16 cellular contexts compared by ENCODE assay signal in the genomic region with DNA sequence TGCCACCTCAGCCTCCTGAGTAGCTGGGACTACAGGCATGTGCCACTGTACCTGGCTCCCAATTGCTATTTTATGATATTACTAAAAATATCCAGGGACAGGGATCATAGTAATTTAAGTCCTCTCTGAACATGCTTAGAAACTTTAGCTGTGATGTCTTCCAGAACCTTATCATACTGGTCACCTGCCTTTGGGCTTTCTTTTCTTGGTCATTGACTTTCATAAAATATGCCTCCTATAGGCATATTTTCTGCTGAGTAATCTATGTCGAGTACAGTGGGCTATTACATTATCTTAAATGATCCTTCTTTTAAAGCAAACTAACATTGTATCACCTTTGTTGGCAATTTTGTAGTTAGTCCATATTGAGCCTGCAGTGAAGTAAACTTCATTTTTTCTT. TPM values are rescaled to one million over a fixed set of nuclear protein-coding genes. Genes with fewer than 3 reads are reported as not detected.
A peak's percentile ranks its signal among the peaks of the same experiment; 100 is the strongest.
DNase-seq lines count a peak whose midpoint lies in the region; ATAC-seq, FAIRE-seq and TF ChIP-seq lines count a peak whose summit lies in the region.
"Had no signal": no experiment of that assay in that cellular context is flagged by ENCODE, and none has a peak within 500 bp of the region (broad histone marks: within the 10 kb centered on the region; RNA-seq: fewer than 3 reads in every experiment).

No MANE protein-coding gene starts in this region.

- POLR2A ChIA-PET in HepG2 (lab: Yijun Ruan, JAX), result no interaction called here

- H3K4me1 ChIP-seq in HepG2 (ENCODE audit: insufficient read depth, low read length) (peaks cover 23% of the 10 kb centered on the region), right lobe of liver (peaks cover 0 to 6% (median 1%) of the 10 kb centered on the region in 4 donors), psoas muscle (peaks cover 18% of the 10 kb centered on the region)

- BruUV-seq in HepG2 (replicated peaks; lab: Mats Ljungman, UMichigan), result no TSS peak

- ATAC-seq in HepG2, result no peak
- no peak for ATAC-seq in right lobe of liver
- ATAC-seq in psoas muscle, result peak in 2 of 4 donors; percentile 19 to 39
- ATAC-seq in GM19397 (IDR thresholded peaks at IDR 0.05; ENCODE audit: unreplicated experiment), result no peak
- ATAC-seq: GM23338, HCT116 had no signal

- TF ChIP-seq POLR2A in HepG2 (IDR thresholded peaks at IDR 0.05; ENCODE audit: insufficient read depth in 1 of 2, low read depth in 2 of 2, low read length in 2 of 2) (no peak), right lobe of liver (IDR thresholded peaks at IDR 0.05) (no peak), GM12892 (IDR thresholded peaks at IDR 0.05; ENCODE audit: low read depth, low read length) (no peak)

- TF ChIP-seq RAD21 in HepG2 (CRISPR knock-in tag; IDR thresholded peaks at IDR 0.05), result no peak

- 97% methylated on average over 1 of the region's 1 CpG for WGBS in HepG2 (ENCODE audit: low lambda C conversion rate)
- WGBS in right lobe of liver (ENCODE audit: insufficient coverage, low coverage, low lambda C conversion rate, missing lambda C conversion rate), result 92% methylated on average over 1 of the region's 1 CpG
- WGBS in psoas muscle, 3 donors, result 29 to 44% (median 35%) methylated on average over 1 of the region's 1 CpG

- in situ Hi-C loops in HepG2 (cut with HindIII; ENCODE audit: extremely low pct_ligation_motif_present, low pct_unique_long_range_greater_than_20kb), result no loop called here

- H4K20me1 ChIP-seq in HepG2 (ENCODE audit: insufficient read depth, low read length), result no peaks in the 10 kb centered on the region

- no peak overlapping the region for H3K4me2 ChIP-seq in HepG2 (ENCODE audit: low read depth, low read length)
- H3K4me2 ChIP-seq: GM23338 had no signal

- TF ChIP-seq CTCF in HepG2 (CRISPR knock-in tag; IDR thresholded peaks at IDR 0.05), result no peak
- no peak for TF ChIP-seq CTCF in right lobe of liver (IDR thresholded peaks at IDR 0.05)
- no peak for TF ChIP-seq CTCF in psoas muscle (IDR thresholded peaks at IDR 0.05)

- peaks cover 17% of the 10 kb centered on the region for H3K79me2 ChIP-seq in HepG2 (ENCODE audit: insufficient read depth, low read length)

- DNase-seq in HepG2 (ENCODE audit: low spot score) (no peak), right lobe of liver (no peak), OCI-M1 (lab: John Stamatoyannopoulos, UW) (peak; percentile 51), psoas muscle (no peak), GM12892 (ENCODE audit: insufficient read length) (no peak)
- DNase-seq: C1 segment of cervical spinal cord; Calu3; CD4-positive, alpha-beta memory T cell; COR-L47; DMS53; DND-41; H9 had no signal

- CTCF ChIA-PET in HepG2 (lab: Yijun Ruan, JAX; ENCODE audit: low intra/inter-chr PET ratio, low total read pairs), result no interaction called here

- H3K36me3 ChIP-seq in HepG2 (replicated peaks in 1 of 2; ENCODE audit: control insufficient read depth in 1 of 2, insufficient read depth in 2 of 2, low read length in 2 of 2), result peaks cover 2 to 22% of the 10 kb centered on the region in 2 experiments; a peak in 4 of 5 replicates
- H3K36me3 ChIP-seq in right lobe of liver, result peaks cover 0 to 2% (median 0%) of the 10 kb centered on the region in 4 donors
- H3K36me3 ChIP-seq in psoas muscle (ENCODE audit: insufficient read depth in 1 of 2, low read depth in 1 of 2), result peaks cover 0 to 16% of the 10 kb centered on the region in 2 donors

- H3K27ac ChIP-seq in HepG2 (ENCODE audit: extremely low read length, insufficient read depth, low read length), result no peak overlapping the region
- no peak overlapping the region for H3K27ac ChIP-seq in right lobe of liver
- H3K27ac ChIP-seq in psoas muscle, result peak overlapping the region; percentile 34

- no peak for FAIRE-seq in HepG2 (lab: Jason Lieb, UNC)
- FAIRE-seq in GM12892 (lab: Jason Lieb, UNC), result no peak
- FAIRE-seq: GM19239 had no signal

- no peak overlapping the region for H3K9ac ChIP-seq in HepG2 (ENCODE audit: insufficient read depth, low read depth, low read length)

- H2AFZ ChIP-seq in HepG2 (ENCODE audit: low read length), result no peak overlapping the region
- H2AFZ ChIP-seq: GM23338 had no signal

- H3K9me3 ChIP-seq in HepG2 (ENCODE audit: low read length), result no peaks in the 10 kb centered on the region
- H3K9me3 ChIP-seq in right lobe of liver, result no peaks in the 10 kb centered on the region
- H3K9me3 ChIP-seq in psoas muscle, result no peaks in the 10 kb centered on the region

- H3K4me3 ChIP-seq in HepG2 (replicated peaks in 1 of 3; ENCODE audit: insufficient read depth in 1 of 3, low read depth in 2 of 3, low read length in 3 of 3) (no peak overlapping the region), right lobe of liver (no peak overlapping the region), psoas muscle (peak overlapping the region; percentile 5)
- H3K4me3 ChIP-seq: GM23338 had no signal

- intact Hi-C loops in HepG2 (cut with micrococcal nuclease; ENCODE audit: unreplicated experiment) (no loop called here), right lobe of liver (cut with DNase I) (no loop called here), psoas muscle (cut with DNase I) (no loop called here)

- H3K27me3 ChIP-seq in HepG2 (ENCODE audit: control insufficient read depth in 1 of 2, insufficient read depth in 2 of 2, low read length in 2 of 2) (no peaks in the 10 kb centered on the region), right lobe of liver (no peaks in the 10 kb centered on the region), psoas muscle (ENCODE audit: insufficient read depth in 3 of 3, low read length in 2 of 3) (no peaks in the 10 kb centered on the region)

- TF ChIP-seq EP300 in HepG2 (IDR thresholded peaks at IDR 0.05; ENCODE audit: low read depth in 2 of 2, low read length in 2 of 2), result no peak
- TF ChIP-seq EP300 in HepG2 (CRISPR knock-in tag; IDR thresholded peaks at IDR 0.05; ENCODE audit: borderline replicate concordance), result no peak

TF ChIP-seq in HepG2, 621 proteins besides CTCF, POLR2A, EP300 and RAD21 (continues in another document):
- TF ChIP-seq JUND (CRISPR knock-in tag; IDR thresholded peaks at IDR 0.05), result no peak

RNA-seq across cellular contexts. Expression of a gene that starts 6.2 kb away (rescaled TPM):
- 93.3 and 123 TPM in 2 replicates for total RNA-seq in HepG2 (2016; rRNA removed; fragmentation: Illumina TruSeq; extraction: Trizol)
- total RNA-seq in HepG2 (2016; cell fraction: cytosol; rRNA removed; fragmentation: Illumina TruSeq; extraction: Trizol; ENCODE audit: low read depth), result 82.5 and 87.8 TPM in 2 replicates
- total RNA-seq in HepG2 (2016; cell fraction: insoluble cytoplasmic fraction; rRNA removed; fragmentation: Illumina TruSeq; extraction: Trizol), result 92.3 and 138 TPM in 2 replicates
- 68.3 and 73.9 TPM in 2 replicates for total RNA-seq in HepG2 (2016; cell fraction: membrane; rRNA removed; fragmentation: Illumina TruSeq; extraction: Trizol)
- total RNA-seq in HepG2 (2016; cell fraction: nucleus; rRNA removed; fragmentation: Illumina TruSeq; extraction: Trizol), result 37.1 and 40.3 TPM in 2 replicates
- 31.1 and 36.2 TPM in 2 replicates for polyA plus RNA-seq in HepG2 (2011; rRNA removed)
- polyA plus RNA-seq in HepG2 (2011; cell fraction: cytosol; rRNA removed), result 15.7 and 23.5 TPM in 2 replicates
- polyA plus RNA-seq in HepG2 (2011; cell fraction: nucleus; rRNA removed), result 4.5 and 6.3 TPM in 2 replicates
- polyA plus RNA-seq in HepG2 (2012), result 33.4 and 35.9 TPM in 2 replicates
- 60.9 and 71.4 TPM in 2 replicates for polyA plus RNA-seq in HepG2 (2016; cell fraction: cytosol; fragmentation: Illumina TruSeq; extraction: Trizol; ENCODE audit: low read depth)
- polyA plus RNA-seq in HepG2 (2016; cell fraction: insoluble cytoplasmic fraction; fragmentation: Illumina TruSeq; extraction: Trizol; ENCODE audit: low read depth), result 138 and 144 TPM in 2 replicates
- polyA plus RNA-seq in HepG2 (2016; cell fraction: membrane; fragmentation: Illumina TruSeq; extraction: Trizol; ENCODE audit: low read depth), result 57.9 and 64.7 TPM in 2 replicates
- polyA plus RNA-seq in HepG2 (2016; cell fraction: nucleus; fragmentation: Illumina TruSeq; extraction: Trizol; ENCODE audit: insufficient read depth, low read depth), result 53.6 and 63.6 TPM in 2 replicates
- polyA minus RNA-seq in HepG2 (2011; rRNA and poly(A)+ RNA removed; ENCODE audit: low replicate concordance), result 2.7 and 5.8 TPM in 2 replicates
- 10.5 and 16.3 TPM in 2 replicates for polyA minus RNA-seq in HepG2 (2011; cell fraction: cytosol; rRNA and poly(A)+ RNA removed)
- polyA minus RNA-seq in HepG2 (2011; cell fraction: nucleus; rRNA and poly(A)+ RNA removed), result 10.6 and 12.6 TPM in 2 replicates
- 10 to 100 TPM; 14.8 to 33.9 (median 21.9) TPM for total RNA-seq in right lobe of liver
- total RNA-seq in psoas muscle, result 10 to 100 TPM; 33.8 to 52.3 (median 40.2) TPM
- 10 to 100 TPM; 59.1 to 96.5 (median 68.0) TPM for polyA plus RNA-seq in psoas muscle
- 49.3 TPM for polyA plus RNA-seq in GM12892 (2012; ENCODE audit: missing spikeins)

RNA-seq across cellular contexts. Expression of a gene that starts 18.2 kb away (rescaled TPM):
- 97.0 and 110 TPM in 2 replicates for total RNA-seq in HepG2 (2016; rRNA removed; fragmentation: Illumina TruSeq; extraction: Trizol)
- 189 and 199 TPM in 2 replicates for total RNA-seq in HepG2 (2016; cell fraction: cytosol; rRNA removed; fragmentation: Illumina TruSeq; extraction: Trizol; ENCODE audit: low read depth)
- total RNA-seq in HepG2 (2016; cell fraction: insoluble cytoplasmic fraction; rRNA removed; fragmentation: Illumina TruSeq; extraction: Trizol), result 92.2 and 119 TPM in 2 replicates
- 218 and 223 TPM in 2 replicates for total RNA-seq in HepG2 (2016; cell fraction: membrane; rRNA removed; fragmentation: Illumina TruSeq; extraction: Trizol)
- total RNA-seq in HepG2 (2016; cell fraction: nucleus; rRNA removed; fragmentation: Illumina TruSeq; extraction: Trizol), result 34.9 and 44.4 TPM in 2 replicates
- 163 and 164 TPM in 2 replicates for polyA plus RNA-seq in HepG2 (2011; rRNA removed)
- 22.4 and 31.7 TPM in 2 replicates for polyA plus RNA-seq in HepG2 (2011; cell fraction: cytosol; rRNA removed)
- 6.4 and 12.7 TPM in 2 replicates for polyA plus RNA-seq in HepG2 (2011; cell fraction: nucleus; rRNA removed)
- polyA plus RNA-seq in HepG2 (2012), result 161 TPM in 2 replicates
- polyA plus RNA-seq in HepG2 (2016; cell fraction: cytosol; fragmentation: Illumina TruSeq; extraction: Trizol; ENCODE audit: low read depth), result 256 and 272 TPM in 2 replicates
- 122 and 128 TPM in 2 replicates for polyA plus RNA-seq in HepG2 (2016; cell fraction: insoluble cytoplasmic fraction; fragmentation: Illumina TruSeq; extraction: Trizol; ENCODE audit: low read depth)
- 231 and 243 TPM in 2 replicates for polyA plus RNA-seq in HepG2 (2016; cell fraction: membrane; fragmentation: Illumina TruSeq; extraction: Trizol; ENCODE audit: low read depth)
- 58.8 and 75.2 TPM in 2 replicates for polyA plus RNA-seq in HepG2 (2016; cell fraction: nucleus; fragmentation: Illumina TruSeq; extraction: Trizol; ENCODE audit: insufficient read depth, low read depth)
- polyA minus RNA-seq in HepG2 (2011; rRNA and poly(A)+ RNA removed; ENCODE audit: low replicate concordance), result 19.3 and 31.6 TPM in 2 replicates
- 7.7 and 9.1 TPM in 2 replicates for polyA minus RNA-seq in HepG2 (2011; cell fraction: cytosol; rRNA and poly(A)+ RNA removed)
- polyA minus RNA-seq in HepG2 (2011; cell fraction: nucleus; rRNA and poly(A)+ RNA removed), result 8.2 and 11.2 TPM in 2 replicates
- total RNA-seq in right lobe of liver, result 10 to 100 TPM; 35.0 to 86.1 (median 58.2) TPM
- 10 to 100 TPM; 37.4 to 80.6 (median 56.0) TPM for total RNA-seq in psoas muscle
- 10 to 100 TPM; 34.1 to 74.3 (median 38.1) TPM for polyA plus RNA-seq in psoas muscle
- 399 TPM for polyA plus RNA-seq in GM12892 (2012; ENCODE audit: missing spikeins)
